8 cellular contexts compared by ENCODE assay signal in genomic region chr1:173714441-173714758, GRCh38. TPM values are rescaled to one million over a fixed set of nuclear protein-coding genes. Genes with fewer than 3 reads are reported as not detected.
DNase-seq lines count a peak whose midpoint lies in the region; ATAC-seq, FAIRE-seq and TF ChIP-seq lines count a peak whose summit lies in the region.

No MANE protein-coding gene starts in this region.

- H3K9ac ChIP-seq in K562 (ENCODE audit: insufficient read depth in 1 of 2, low read depth in 2 of 2, low read length in 2 of 2): peak overlapping the region in 1 of 2 experiments; percentile 88; a peak in 2 of 4 replicates

- H3K4me1 ChIP-seq in K562 (replicated peaks in 1 of 2; ENCODE audit: control insufficient read depth in 2 of 2, insufficient read depth in 2 of 2, low read length in 2 of 2) (no peaks in the 10 kb centered on the region; a peak in 2 of 5 replicates), lung (ENCODE audit: control insufficient read depth in 2 of 2, insufficient read depth in 2 of 2, low read length in 2 of 2) (peaks cover 4 to 6% of the 10 kb centered on the region in 2 donors), uterus (no peaks in the 10 kb centered on the region)

- peak overlapping the region; percentile 92 for H3K4me3 Mint-ChIP-seq in activated naive CD4-positive, alpha-beta T cell treated with anti-CD3 and anti-CD28 coated beads, Interleukin-2, amount 50 U/mL, for 24 hours

- H3K27ac ChIP-seq in K562 (ENCODE audit: extremely low read depth, low read depth, low read length) (peak overlapping the region; percentile 82), lung (ENCODE audit: low read depth in 1 of 2, low read length in 1 of 2) (peak overlapping the region; percentile 76 to 98), uterus (peak overlapping the region; percentile 84 to 87)

- in situ Hi-C loops in K562 (cut with MboI): no loop called here

- H3K36me3 ChIP-seq in K562 (ENCODE audit: control insufficient read depth, insufficient read depth, low read length) (peaks cover 21% of the 10 kb centered on the region), lung (ENCODE audit: control insufficient read depth in 2 of 2, insufficient read depth in 2 of 2, low read length in 2 of 2) (peaks cover 0 to 1% of the 10 kb centered on the region in 2 donors), uterus (no peaks in the 10 kb centered on the region)

- no peak for TF ChIP-seq EP300 in K562 (IDR thresholded peaks at IDR 0.05; ENCODE audit: low read length)

- peak overlapping the region; percentile 98 for H3K4me2 ChIP-seq in K562 (ENCODE audit: insufficient read depth, low read length)

- peak overlapping the region; percentile 98 for H2AFZ ChIP-seq in K562 (ENCODE audit: low read depth, low read length)

- no peak for FAIRE-seq in K562 (lab: Jason Lieb, UNC)

- POLR2A ChIA-PET in K562 (lab: Yijun Ruan, JAX): interaction anchor here (0.5 to 1.7 kb wide), 23 partner anchors 10 to 1177 kb away, joined by 3 to 15 read pairs (median 3); partner anchors contain the start of genes DARS2, GAS5, PRDX6 and TEX50

- no peaks in the 10 kb centered on the region for H3K9me3 ChIP-seq in K562 (replicated peaks; ENCODE audit: control insufficient read depth, insufficient read depth, low read depth, low read length)
- no peaks in the 10 kb centered on the region for H3K9me3 ChIP-seq in lung (ENCODE audit: control insufficient read depth in 2 of 2, insufficient read depth in 1 of 2, low read length in 1 of 2)
- H3K9me3 ChIP-seq in uterus: no peaks in the 10 kb centered on the region

- H3K27me3 ChIP-seq in K562 (ENCODE audit: control insufficient read depth in 2 of 2, insufficient read depth in 2 of 2, low read length in 2 of 2): no peaks in the 10 kb centered on the region
- H3K27me3 ChIP-seq in lung (ENCODE audit: control insufficient read depth, insufficient read depth): no peaks in the 10 kb centered on the region
- no peaks in the 10 kb centered on the region for H3K27me3 ChIP-seq in uterus

- TF ChIP-seq POLR2A in K562 (conservative IDR thresholded peaks at IDR 0.05) (no peak), uterus (IDR thresholded peaks at IDR 0.05) (no peak)

- H3K9me1 ChIP-seq in K562 (ENCODE audit: control insufficient read depth, insufficient read depth, low read length): no peaks in the 10 kb centered on the region

- H4K20me1 ChIP-seq in K562 (replicated peaks; ENCODE audit: control insufficient read depth, insufficient read depth, low read length): peaks cover 6% of the 10 kb centered on the region; the same call in 1 of the 2 replicates

- no peaks in the 10 kb centered on the region for H3K9me3 Mint-ChIP-seq in activated naive CD4-positive, alpha-beta T cell treated with anti-CD3 and anti-CD28 coated beads, Interleukin-2, amount 50 U/mL, for 24 hours

- peaks cover 9% of the 10 kb centered on the region for H3K27me3 Mint-ChIP-seq in activated naive CD4-positive, alpha-beta T cell treated with anti-CD3 and anti-CD28 coated beads, Interleukin-2, amount 50 U/mL, for 24 hours

- DNase-seq in activated naive CD4-positive, alpha-beta T cell treated with anti-CD3 and anti-CD28 coated beads, Interleukin-2, amount 50 U/mL, for 16 hours: no peak
- peak; percentile 24 to 41 (median 28) for DNase-seq in K562 (ENCODE audit: extremely low read depth in 1 of 4, low spot score in 3 of 4)
- no peak for DNase-seq in lung (ENCODE audit: low spot score)
- no peak for DNase-seq in uterus
- DNase-seq in omental fat pad (ENCODE audit: low spot score): no peak
- no peak for DNase-seq in T1000 (lab: John Stamatoyannopoulos, UW)
- no peak for DNase-seq in stimulated activated CD4-positive, alpha-beta T cell treated with anti-CD3 and anti-CD28 coated beads, Interleukin-15, amount 100 ng/mL, for 24 hours

- H3K36me3 Mint-ChIP-seq in activated naive CD4-positive, alpha-beta T cell treated with anti-CD3 and anti-CD28 coated beads, Interleukin-2, amount 50 U/mL, for 24 hours: peaks cover 3% of the 10 kb centered on the region

- no peak for ATAC-seq in K562
- ATAC-seq in lung (ENCODE audit: insufficient read depth, low FRiP score): no peak
- ATAC-seq in omental fat pad (ENCODE audit: low FRiP score): no peak

- H3K27ac Mint-ChIP-seq in activated naive CD4-positive, alpha-beta T cell treated with anti-CD3 and anti-CD28 coated beads, Interleukin-2, amount 50 U/mL, for 24 hours: peak overlapping the region; percentile 94

- H3K4me3 ChIP-seq in K562 (peak overlapping the region; percentile 80), lung (peak overlapping the region; percentile 0), uterus (peak overlapping the region; percentile 69 to 89)

- CTCF ChIA-PET in K562 (lab: Yijun Ruan, JAX; ENCODE audit: low intra/inter-chr PET ratio): no interaction called here

- peaks cover 23% of the 10 kb centered on the region for H3K4me1 Mint-ChIP-seq in activated naive CD4-positive, alpha-beta T cell treated with anti-CD3 and anti-CD28 coated beads, Interleukin-2, amount 50 U/mL, for 24 hours

- TF ChIP-seq RAD21 in K562 (CRISPR knock-in tag; conservative IDR thresholded peaks at IDR 0.05 in 1 of 2, IDR thresholded peaks at IDR 0.05 in 1 of 2): no peak

- TSS peak; percentile 87 for BruUV-seq in K562 (replicated peaks; lab: Mats Ljungman, UMichigan)

- intact Hi-C loops in K562 (cut with micrococcal nuclease): loop anchor here (1.0 to 5.0 kb wide), 3 partner anchors 43 to 284 kb away; partner anchors contain the start of genes CENPL and DARS2
- intact Hi-C loops in uterus (cut with DNase I; ENCODE audit: low total_unique reads): no loop called here

- TF ChIP-seq CTCF in K562 (IDR thresholded peaks at IDR 0.05 in 2 of 3, conservative IDR thresholded peaks at IDR 0.05 in 1 of 3; ENCODE audit: insufficient read depth in 2 of 3, low read depth in 1 of 3, low read length in 3 of 3) (no peak), lung (IDR thresholded peaks at IDR 0.05; ENCODE audit: control extremely low read depth, extremely low read depth) (no peak), uterus (IDR thresholded peaks at IDR 0.05) (no peak), omental fat pad (IDR thresholded peaks at IDR 0.05) (no peak)

- peaks cover 35% of the 10 kb centered on the region for H3K79me2 ChIP-seq in K562 (ENCODE audit: control insufficient read depth, insufficient read depth, low read length)

- WGBS in K562 (ENCODE audit: insufficient coverage, low coverage, missing lambda C conversion rate): 7% methylated on average over 3 of the region's 3 CpGs
- 58 to 59% methylated on average over 3 of the region's 3 CpGs for WGBS in lung, 2 donors

TF ChIP-seq in K562, 482 proteins besides CTCF, POLR2A, EP300 and RAD21 (continues in another document):
- no peak for TF ChIP-seq TSC22D4 (tag; IDR thresholded peaks at IDR 0.05)

RNA-seq across cellular contexts. Expression of gene KLHL20, which starts 0.4 kb away (rescaled TPM):
- 42.3 and 64.2 TPM in 2 replicates for total RNA-seq in K562 (2011; cell fraction: chromatin; rRNA removed; ENCODE audit: low replicate concordance)
- 16.8 and 25.0 TPM in 2 replicates for total RNA-seq in K562 (2011; cell fraction: nucleolus; rRNA removed)
- 26.9 and 30.0 TPM in 2 replicates for total RNA-seq in K562 (2011; cell fraction: nucleoplasm; rRNA removed)
- total RNA-seq in K562 (2014; rRNA removed) (14.1 and 15.0 TPM in 2 replicates), K562 (2014; rRNA removed; fragmentation: Illumina TruSeq; extraction: Trizol) (19.5 and 22.2 TPM in 2 replicates), K562 (2015; rRNA removed; fragmentation: Illumina TruSeq; extraction: Trizol) (18.5 and 21.7 TPM in 2 replicates), K562 (2021) (16.8 and 17.4 TPM in 2 replicates), lung (10 to 100 TPM; 23.8 to 38.4 TPM), uterus (10 to 100 TPM in 3 of 4 donors, 1 to 10 TPM in 1; 7.2 to 82.6 (median 51.9) TPM), omental fat pad (10 to 100 TPM; 25.8 to 38.9 (median 30.7) TPM)
- polyA plus RNA-seq in K562 (2011; rRNA removed) (20.4 and 22.3 TPM in 2 replicates), K562 (2014; fragmentation: Illumina TruSeq; extraction: Trizol) (19.8 and 23.2 TPM in 2 replicates), K562 (2014; fragmentation: Nextera tagmentation; extraction: Ambion mirVana) (10 to 100 TPM in 1 of 2 experiments, 1 to 10 TPM in 1; 8.9 to 10.3 TPM), K562 (2014; rRNA removed) (15.4 and 16.5 TPM in 2 replicates), lung (10 to 100 TPM in 1 of 2 donors, 1 to 10 TPM in 1; 5.8 to 10.6 TPM)
- 7.8 and 16.9 TPM in 2 replicates for polyA plus RNA-seq in K562 (2011; cell fraction: cytosol; rRNA removed)
- 13.1 and 23.2 TPM in 2 replicates for polyA plus RNA-seq in K562 (2011; cell fraction: nucleus; rRNA removed)
- polyA plus RNA-seq in K562 (2012): 13.2 and 15.0 TPM in 2 replicates
- polyA minus RNA-seq in K562 (2011; rRNA and poly(A)+ RNA removed): 32.9 and 42.3 TPM in 2 replicates
- polyA minus RNA-seq in K562 (2011; cell fraction: cytosol; rRNA and poly(A)+ RNA removed): 8.1 and 9.7 TPM in 2 replicates
- 14.4 and 30.8 TPM in 2 replicates for polyA minus RNA-seq in K562 (2011; cell fraction: nucleus; rRNA and poly(A)+ RNA removed)

RNA-seq across cellular contexts. Expression of gene ANKRD45, which starts 44.7 kb away (rescaled TPM):
- total RNA-seq in K562 (2011; cell fraction: chromatin; rRNA removed; ENCODE audit: low replicate concordance): 0.39 TPM in 1 of 2 replicates, not detected in the other
- total RNA-seq in K562 (2011; cell fraction: nucleolus; rRNA removed): 0.17 TPM in 1 of 2 replicates, not detected in the other
- total RNA-seq in K562 (2011; cell fraction: nucleoplasm; rRNA removed): not detected in 2 replicates
- total RNA-seq in K562 (2014; rRNA removed) (0.12 TPM in 1 of 2 replicates, not detected in the other), K562 (2014; rRNA removed; fragmentation: Illumina TruSeq; extraction: Trizol) (0.11 and 0.26 TPM in 2 replicates), K562 (2015; rRNA removed; fragmentation: Illumina TruSeq; extraction: Trizol) (0.11 and 0.49 TPM in 2 replicates), K562 (2021) (0.11 TPM in 1 of 2 replicates, not detected in the other), lung (10 to 100 TPM in 1 of 2 donors, 1 to 10 TPM in 1; 7.6 to 10.5 TPM), uterus (10 to 100 TPM in 1 of 4 donors, 1 to 10 TPM in 1, under 1 TPM in 1, not detected in 1; 0.51 to 10.2 (median 2.8) TPM), omental fat pad (under 1 TPM in 1 of 4 donors, not detected in 3; 0.38 TPM)
- polyA plus RNA-seq in K562 (2011; rRNA removed) (0.21 and 0.66 TPM in 2 replicates), K562 (2014; fragmentation: Illumina TruSeq; extraction: Trizol) (0.14 TPM in 1 of 2 replicates, not detected in the other), K562 (2014; fragmentation: Nextera tagmentation; extraction: Ambion mirVana) (under 1 TPM; 0.10 to 0.29 TPM), K562 (2014; rRNA removed) (0.18 and 0.30 TPM in 2 replicates), lung (1 to 10 TPM; 2.3 to 3.8 TPM)
- 0.03 and 0.32 TPM in 2 replicates for polyA plus RNA-seq in K562 (2011; cell fraction: cytosol; rRNA removed)
- 0.09 and 0.27 TPM in 2 replicates for polyA plus RNA-seq in K562 (2011; cell fraction: nucleus; rRNA removed)
- polyA plus RNA-seq in K562 (2012): 0.30 and 0.54 TPM in 2 replicates
- 0.33 TPM in 1 of 2 replicates, not detected in the other for polyA minus RNA-seq in K562 (2011; rRNA and poly(A)+ RNA removed)
- not detected in 2 replicates for polyA minus RNA-seq in K562 (2011; cell fraction: cytosol; rRNA and poly(A)+ RNA removed)
- polyA minus RNA-seq in K562 (2011; cell fraction: nucleus; rRNA and poly(A)+ RNA removed): 0.56 TPM in 1 of 2 replicates, not detected in the other

Comparison
In these comparisons a context has a peak if more than half of its experiments do, and no peak if none do; other contexts are left out.
1. DNase-seq: peak in K562 (4 of 4); none in activated naive CD4-positive, alpha-beta T cell treated with anti-CD3 and anti-CD28 coated beads, Interleukin-2, amount 50 U/mL, for 16 hours (single experiment), lung (single experiment), uterus (0 of 2), omental fat pad (single experiment), T1000 (single experiment) and stimulated activated CD4-positive, alpha-beta T cell treated with anti-CD3 and anti-CD28 coated beads, Interleukin-15, amount 100 ng/mL, for 24 hours (single experiment).
2. H3K4me3 ChIP-seq: peak in every context shown above with its lines; median percentile 80 in K562; 79 in uterus; 0 in lung.
3. Peak in every context shown above with its lines, with median percentiles within 50 percentile points of each other: H3K27ac ChIP-seq.